ENCODE assay signal across 8 cellular contexts in genomic region chr14:56422703-56423213, GRCh38.
DNase-seq lines count a peak whose midpoint lies in the region; ATAC-seq and TF ChIP-seq lines count a peak whose summit lies in the region.

No MANE protein-coding gene starts in this region.

- no peaks in the 10 kb centered on the region for H3K9me3 ChIP-seq in thyroid gland

- intact Hi-C loops in left colon (cut with DNase I, micrococcal nuclease), result no loop called here
- intact Hi-C loops in thyroid gland (cut with DNase I), result no loop called here

- 3 to 6% methylated on average over 1 of the region's 1 CpG for WGBS in thyroid gland, 2 donors

- no peak for TF ChIP-seq POLR2A in thyroid gland (IDR thresholded peaks at IDR 0.05)

- no peak overlapping the region for H3K4me3 ChIP-seq in thyroid gland (replicated peaks in 1 of 3)

- H3K4me1 ChIP-seq in thyroid gland, result no peaks in the 10 kb centered on the region

- no peaks in the 10 kb centered on the region for H3K36me3 ChIP-seq in thyroid gland

- H3K27me3 ChIP-seq in thyroid gland, result no peaks in the 10 kb centered on the region

- peak; percentile 78 for DNase-seq in DMS53 treated with DMSO at 0.1 percent for 48 hours (lab: John Stamatoyannopoulos, UW; ENCODE audit: unreplicated experiment)
- peak; percentile 23 for DNase-seq in NOMO-1 treated with DMSO at 0.1 percent for 48 hours (lab: John Stamatoyannopoulos, UW; ENCODE audit: unreplicated experiment)
- DNase-seq in cerebellum (ENCODE audit: low spot score), result peak; percentile 72
- peak; percentile 20 to 39 for DNase-seq in left colon
- DNase-seq in thyroid gland, result peak; percentile 77 to 82
- DNase-seq in stimulated activated CD4-positive, alpha-beta T cell treated with anti-CD3 and anti-CD28 coated beads, Interleukin-15, amount 100 ng/mL, for 24 hours, result no peak

- no peak overlapping the region for H3K27ac ChIP-seq in thyroid gland

- peak; percentile 68 for TF ChIP-seq RAD21 in Ishikawa (IDR thresholded peaks at IDR 0.05; ENCODE audit: low read depth)

- ATAC-seq in left colon (peak; percentile 83), HG03196 (IDR thresholded peaks at IDR 0.05; ENCODE audit: unreplicated experiment) (no peak)

- peak in 3 of 6 experiments; percentile 32 to 52 (median 49) for TF ChIP-seq CTCF in thyroid gland (IDR thresholded peaks at IDR 0.05)

- TF ChIP-seq EP300 in Ishikawa (IDR thresholded peaks at IDR 0.05; ENCODE audit: borderline replicate concordance), result no peak

TF ChIP-seq in Ishikawa, 13 proteins besides CTCF, POLR2A, EP300 and RAD21:
- TF ChIP-seq USF1 (IDR thresholded peaks at IDR 0.05), result no peak
- no peak for TF ChIP-seq ZBTB7A (IDR thresholded peaks at IDR 0.05; ENCODE audit: low read depth)
- TF ChIP-seq TEAD4 (IDR thresholded peaks at IDR 0.05), result peak; percentile 80
- no peak for TF ChIP-seq FOXM1 (IDR thresholded peaks at IDR 0.05; ENCODE audit: borderline replicate concordance, low read depth)
- TF ChIP-seq NFIC (IDR thresholded peaks at IDR 0.05), result no peak
TF ChIP-seq in Ishikawa: peak in this region for 1.
